12 cellular contexts compared by ENCODE assay signal in genomic region chr21:8992731-8993174, GRCh38.
DNase-seq lines count a peak whose midpoint lies in the region; ATAC-seq, FAIRE-seq and TF ChIP-seq lines count a peak whose summit lies in the region.
"Had no signal": no experiment of that assay in that cellular context is flagged by ENCODE, and none has a peak within 500 bp of the region (broad histone marks: within the 10 kb centered on the region; RNA-seq: fewer than 3 reads in every experiment).

No MANE protein-coding gene starts in this region.

- no peak for FAIRE-seq in RCC 7860 (lab: Jason Lieb, UNC)
- FAIRE-seq: H1 had no signal

- no peak overlapping the region for H2AFZ ChIP-seq in HCT116 (ENCODE audit: low read depth, low read length, poor library complexity, severe bottlenecking)

- CTCF ChIA-PET in HCT116 (lab: Charles Lee), result no interaction called here

- H3K4me2 ChIP-seq in HCT116 (ENCODE audit: low read length), result no peak overlapping the region

- TF ChIP-seq RAD21 in HCT116 (IDR thresholded peaks at IDR 0.05; ENCODE audit: low read depth), result no peak

- H3K79me2 ChIP-seq in HCT116 (ENCODE audit: insufficient read depth, low read length), result no peaks in the 10 kb centered on the region

- TF ChIP-seq POLR2A in HCT116 (IDR thresholded peaks at IDR 0.05; ENCODE audit: borderline replicate concordance, extremely low read depth, insufficient read depth, insufficient read length), result no peak

- no peak for DNase-seq in HCT116 (ENCODE audit: low read depth, low spot score)
- peak; percentile 3 for DNase-seq in RCC 7860 (ENCODE audit: low spot score)
- DNase-seq in right atrium auricular region (ENCODE audit: low spot score), result peak; percentile 54
- peak; percentile 6 for DNase-seq in renal cortical epithelial cell (ENCODE audit: low read depth)
- no peak for DNase-seq in cerebellar nuclear complex (lab: John Stamatoyannopoulos, UW)
- no peak for DNase-seq in NCI-H1436 (lab: John Stamatoyannopoulos, UW)
- DNase-seq: NCI-H2029; ovary; stimulated activated CD4-positive, alpha-beta T cell treated with anti-CD3 and anti-CD28 coated beads, Interleukin-2, amount 100 ng/mL, for 24 hours; stomach had no signal

- H3K4me1 ChIP-seq in HCT116 (ENCODE audit: control insufficient read depth in 1 of 2, insufficient read depth in 2 of 2, low read length in 2 of 2), result peaks cover 0 to 6% of the 10 kb centered on the region in 2 experiments; a peak in 1 of 4 replicates
- H3K4me1 ChIP-seq in right atrium auricular region, result no peaks in the 10 kb centered on the region
- H3K4me1 ChIP-seq: stomach had no signal

- ATAC-seq in HCT116 (peak; percentile 29), HG03571 (IDR thresholded peaks at IDR 0.05; ENCODE audit: unreplicated experiment) (no peak)

- TF ChIP-seq CTCF in HCT116 (IDR thresholded peaks at IDR 0.05 in 2 of 3, conservative IDR thresholded peaks at IDR 0.05 in 1 of 3; ENCODE audit: borderline replicate concordance in 1 of 3, insufficient read depth in 1 of 3, low read depth in 2 of 3, low read length in 2 of 3), result no peak
- no peak for TF ChIP-seq CTCF in right atrium auricular region (IDR thresholded peaks at IDR 0.05)

- H3K9me3 ChIP-seq in HCT116 (ENCODE audit: control insufficient read depth in 1 of 2, insufficient read depth in 1 of 2, low read depth in 1 of 2, low read length in 2 of 2) (peaks cover 11 to 41% of the 10 kb centered on the region in 2 experiments; a peak in 3 of 4 replicates), right atrium auricular region (no peaks in the 10 kb centered on the region)

- POLR2A ChIA-PET in HCT116 (lab: Charles Lee), result no interaction called here

- H3K9ac ChIP-seq in HCT116 (ENCODE audit: low read length), result no peak overlapping the region

- RAD21 ChIA-PET in HCT116 (lab: Charles Lee; ENCODE audit: low non-redundant PET in 1 of 2, low total read pairs in 2 of 2, uncharacterized antibody in 2 of 2, unreplicated experiment in 2 of 2), result no interaction called here

- H3K27ac ChIP-seq in HCT116 (ENCODE audit: low read depth, low read length), result no peak overlapping the region
- H3K27ac ChIP-seq in right atrium auricular region, result no peak overlapping the region
- H3K27ac ChIP-seq: ovary, stomach had no signal

- H3K9me2 ChIP-seq in HCT116 (ENCODE audit: insufficient read depth), result no peaks in the 10 kb centered on the region

- no TSS peak for BruUV-seq in HCT116 (replicated peaks; lab: Mats Ljungman, UMichigan)

- intact Hi-C loops in HCT116 (cut with micrococcal nuclease), result no loop called here

- H3K36me3 ChIP-seq in HCT116 (ENCODE audit: control insufficient read depth in 1 of 2, insufficient read depth in 2 of 2, low read length in 2 of 2) (no peaks in the 10 kb centered on the region), right atrium auricular region (no peaks in the 10 kb centered on the region)
- H3K36me3 ChIP-seq: ovary, stomach had no signal

- H3K4me3 ChIP-seq in HCT116 (replicated peaks in 1 of 2; ENCODE audit: low read depth in 1 of 2, low read length in 2 of 2), result no peak overlapping the region
- H3K4me3 ChIP-seq in right atrium auricular region, result no peak overlapping the region
- H3K4me3 ChIP-seq: ovary, stomach had no signal

- H4K20me1 ChIP-seq in HCT116 (ENCODE audit: insufficient read depth), result no peaks in the 10 kb centered on the region

- H3K27me3 ChIP-seq in HCT116 (ENCODE audit: insufficient read depth, low read length), result peaks cover 11% of the 10 kb centered on the region; the same call in 1 of the 2 replicates
- no peaks in the 10 kb centered on the region for H3K27me3 ChIP-seq in right atrium auricular region

TF ChIP-seq in HCT116, 20 proteins besides CTCF, POLR2A, EP300 and RAD21:
- TF ChIP-seq TCF7L2 (IDR thresholded peaks at IDR 0.05; ENCODE audit: borderline replicate concordance, extremely low read depth, insufficient read depth, insufficient read length), result no peak
- no peak for TF ChIP-seq EZH2phosphoT487 (IDR thresholded peaks at IDR 0.05; ENCODE audit: borderline replicate concordance)
- TF ChIP-seq JUND (IDR thresholded peaks at IDR 0.05), result no peak
- no peak for TF ChIP-seq SIN3A (IDR thresholded peaks at IDR 0.05; ENCODE audit: low read depth)
- no peak for TF ChIP-seq SP1 (IDR thresholded peaks at IDR 0.05; ENCODE audit: low read depth)
- TF ChIP-seq FOSL1 (IDR thresholded peaks at IDR 0.05; ENCODE audit: low read depth), result no peak
- TF ChIP-seq EGR1 (IDR thresholded peaks at IDR 0.05; ENCODE audit: low read depth), result no peak

Comparison
In these comparisons a context has a peak if more than half of its experiments do, and no peak if none do; other contexts are left out.
1. DNase-seq: peak in RCC 7860 (single experiment), right atrium auricular region (single experiment) and renal cortical epithelial cell (single experiment); none in HCT116 (single experiment), cerebellar nuclear complex (0 of 2) and NCI-H1436 (single experiment).